Comparison of ENCODE assay signal across 1 cellular context in genomic region chr2:131235895-131236449, GRCh38.
TF ChIP-seq lines count a peak whose summit lies in the region.
"Not testable (repeated sequence)": the region's sequence is repeated elsewhere in the genome, so short reads cannot be mapped to it uniquely, and the experiment has no call there.

No MANE protein-coding gene starts in this region.

TF ChIP-seq in HepG2, 621 proteins besides CTCF, POLR2A, EP300 and RAD21:
- TF ChIP-seq PBX2 (CRISPR knock-in tag; IDR thresholded peaks at IDR 0.05) (peak; percentile 68; the same call in 1 of the 2 replicates), HOXD1 (CRISPR knock-in tag; IDR thresholded peaks at IDR 0.05) (peak; percentile 93), MEIS1 (CRISPR knock-in tag; IDR thresholded peaks at IDR 0.05; ENCODE audit: borderline replicate concordance) (peak; percentile 53; the same call in 1 of the 2 replicates), ESRRA (CRISPR knock-in tag; IDR thresholded peaks at IDR 0.05; ENCODE audit: low read depth) (peak; percentile 81), HOXA5 (CRISPR knock-in tag; IDR thresholded peaks at IDR 0.05) (peak; percentile 100), MEIS2 (CRISPR knock-in tag; IDR thresholded peaks at IDR 0.05) (peak; percentile 93), HOXA9 (CRISPR knock-in tag; IDR thresholded peaks at IDR 0.05; ENCODE audit: borderline replicate concordance) (peak; percentile 80; the same call in 1 of the 2 replicates), MAFF (IDR thresholded peaks at IDR 0.05; ENCODE audit: low read depth, low read length) (peak; percentile 84), SOX5 (CRISPR knock-in tag; IDR thresholded peaks at IDR 0.05; ENCODE audit: borderline replicate concordance) (peak; percentile 79), MAFK (conservative IDR thresholded peaks at IDR 0.05 in 1 of 2, IDR thresholded peaks at IDR 0.05 in 1 of 2; ENCODE audit: low read length in 2 of 2) (peak; percentile 83 to 87), SOX13 (IDR thresholded peaks at IDR 0.05) (peak; percentile 41; the same call in 1 of the 2 replicates), SOX13 (CRISPR knock-in tag; conservative IDR thresholded peaks at IDR 0.05 in 1 of 2, IDR thresholded peaks at IDR 0.05 in 1 of 2) (peak in 1 of 2 experiments; percentile 86; a peak in 2 of 4 replicates), SOX6 (CRISPR knock-in tag; IDR thresholded peaks at IDR 0.05) (peak; percentile 36; the same call in 1 of the 2 replicates)
- not testable (repeated sequence) for TF ChIP-seq SOX6 (IDR thresholded peaks at IDR 0.05)
